ENCODE assay signal across 26 cellular contexts in the genomic region with DNA sequence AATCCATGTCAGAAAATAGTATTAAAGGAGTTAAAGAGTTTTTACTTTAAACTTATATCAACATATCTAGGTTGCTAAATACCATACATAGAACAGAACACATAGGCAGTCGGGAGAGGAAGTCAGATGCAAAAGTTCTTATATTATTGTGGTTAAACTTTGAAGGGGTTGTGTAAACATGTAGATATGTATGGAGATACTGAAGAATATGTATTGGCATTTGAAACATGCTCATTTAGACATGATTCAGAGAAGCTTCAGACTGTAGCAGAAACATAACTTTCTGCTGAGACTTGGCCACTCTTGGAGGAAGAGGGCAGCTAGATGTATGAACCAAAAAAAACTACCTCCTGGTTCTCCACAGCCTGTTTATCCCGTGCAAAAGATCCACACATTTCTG.
DNase-seq lines count a peak whose midpoint lies in the region; ATAC-seq and TF ChIP-seq lines count a peak whose summit lies in the region.
"Had no signal": no experiment of that assay in that cellular context is flagged by ENCODE, and none has a peak within 500 bp of the region (broad histone marks: within the 10 kb centered on the region; RNA-seq: fewer than 3 reads in every experiment).

No MANE protein-coding gene starts in this region.

- no peaks in the 10 kb centered on the region for H3K36me3 Mint-ChIP-seq in osteocyte (ENCODE audit: unreplicated experiment)
- no peaks in the 10 kb centered on the region for H3K36me3 Mint-ChIP-seq in activated T-helper 17 cell treated with anti-CD3 and anti-CD28 coated beads, Interleukin-2, amount 50 U/mL, for 72 hours (ENCODE audit: low read depth)
- H3K36me3 Mint-ChIP-seq: activated naive CD8-positive, alpha-beta T cell; CD4-positive, alpha-beta memory T cell; neural progenitor cell; stimulated activated memory B cell treated with anti-CD40 and anti-IgM and Interleukin-4, amounts not matched to agents 10 μg/mL and 1 μg/mL and 100 μg/mL, for 72 hours had no signal

- peak overlapping the region; percentile 16 for H3K4me3 Mint-ChIP-seq in osteocyte (ENCODE audit: unreplicated experiment)
- no peak overlapping the region for H3K4me3 Mint-ChIP-seq in activated T-helper 17 cell treated with anti-CD3 and anti-CD28 coated beads, Interleukin-2, amount 50 U/mL, for 72 hours
- H3K4me3 Mint-ChIP-seq: activated naive CD8-positive, alpha-beta T cell; CD4-positive, alpha-beta memory T cell; neural progenitor cell; stimulated activated memory B cell treated with anti-CD40 and anti-IgM and Interleukin-4, amounts not matched to agents 10 μg/mL and 1 μg/mL and 100 μg/mL, for 72 hours had no signal

- no peak overlapping the region for H3K4me3 ChIP-seq in ascending aorta
- H3K4me3 ChIP-seq: lower lobe of right lung, neural progenitor cell, psoas muscle, skin epidermis, suprapubic skin, uterus had no signal

- H3K27me3 Mint-ChIP-seq in osteocyte (ENCODE audit: unreplicated experiment): no peaks in the 10 kb centered on the region
- no peaks in the 10 kb centered on the region for H3K27me3 Mint-ChIP-seq in activated T-helper 17 cell treated with anti-CD3 and anti-CD28 coated beads, Interleukin-2, amount 50 U/mL, for 72 hours
- H3K27me3 Mint-ChIP-seq: activated naive CD8-positive, alpha-beta T cell; CD4-positive, alpha-beta memory T cell; stimulated activated memory B cell treated with anti-CD40 and anti-IgM and Interleukin-4, amounts not matched to agents 10 μg/mL and 1 μg/mL and 100 μg/mL, for 72 hours had no signal

- ATAC-seq in left cardiac atrium: no peak
- no peak for ATAC-seq in activated T-helper 17 cell treated with anti-CD3 and anti-CD28 coated beads, Interleukin-2, amount 50 U/mL, for 72 hours (replicated peaks)
- ATAC-seq: psoas muscle; stimulated activated memory B cell treated with anti-CD40 and anti-IgM and Interleukin-4, amounts not matched to agents 10 μg/mL and 1 μg/mL and 100 μg/mL, for 72 hours had no signal

- H3K4me1 ChIP-seq in ascending aorta: peaks cover 0 to 4% of the 10 kb centered on the region in 2 donors
- H3K4me1 ChIP-seq: lower lobe of right lung, neural progenitor cell, psoas muscle, suprapubic skin, uterus had no signal

- intact Hi-C loops in left cardiac atrium (cut with DNase I) (no loop called here), ascending aorta (cut with DNase I) (no loop called here)

- peaks cover 36% of the 10 kb centered on the region for H3K4me1 Mint-ChIP-seq in osteocyte (ENCODE audit: unreplicated experiment)
- H3K4me1 Mint-ChIP-seq in activated T-helper 17 cell treated with anti-CD3 and anti-CD28 coated beads, Interleukin-2, amount 50 U/mL, for 72 hours: no peaks in the 10 kb centered on the region
- H3K4me1 Mint-ChIP-seq: CD4-positive, alpha-beta memory T cell; neural progenitor cell; stimulated activated memory B cell treated with anti-CD40 and anti-IgM and Interleukin-4, amounts not matched to agents 10 μg/mL and 1 μg/mL and 100 μg/mL, for 72 hours had no signal

- no peaks in the 10 kb centered on the region for H3K27me3 ChIP-seq in ascending aorta
- H3K27me3 ChIP-seq: neural progenitor cell, suprapubic skin, uterus had no signal

- H3K9me3 Mint-ChIP-seq in osteocyte (ENCODE audit: unreplicated experiment): peaks cover 8% of the 10 kb centered on the region
- peaks cover 3% of the 10 kb centered on the region for H3K9me3 Mint-ChIP-seq in activated T-helper 17 cell treated with anti-CD3 and anti-CD28 coated beads, Interleukin-2, amount 50 U/mL, for 72 hours
- H3K9me3 Mint-ChIP-seq: neural progenitor cell; stimulated activated memory B cell treated with anti-CD40 and anti-IgM and Interleukin-4, amounts not matched to agents 10 μg/mL and 1 μg/mL and 100 μg/mL, for 72 hours had no signal

- H3K27ac Mint-ChIP-seq in osteocyte (ENCODE audit: unreplicated experiment): peak overlapping the region; percentile 94
- H3K27ac Mint-ChIP-seq in activated T-helper 17 cell treated with anti-CD3 and anti-CD28 coated beads, Interleukin-2, amount 50 U/mL, for 72 hours: no peak overlapping the region
- H3K27ac Mint-ChIP-seq: activated naive CD8-positive, alpha-beta T cell; activated T-helper 2 cell treated with anti-CD3 and anti-CD28 coated beads, Interferon-gamma antibody, Interleukin-2, Interleukin-4, amounts not matched to agents 10 μg/mL and 5 μg/mL and 100 μg/mL, durations not matched to agents 14 hours and 24 hours and 36 hours; CD4-positive, alpha-beta memory T cell; neural progenitor cell; stimulated activated memory B cell treated with anti-CD40 and anti-IgM and Interleukin-4, amounts not matched to agents 10 μg/mL and 1 μg/mL and 100 μg/mL, for 72 hours had no signal

- H3K27ac ChIP-seq in ascending aorta: no peak overlapping the region
- H3K27ac ChIP-seq: lower lobe of right lung, neural progenitor cell, psoas muscle, RWPE1, skin epidermis, suprapubic skin, uterus had no signal

- DNase-seq in EL: peak; percentile 65
- DNase-seq in OCI-M1 (lab: John Stamatoyannopoulos, UW): peak; percentile 8
- DNase-seq in fibroblast of gingiva (ENCODE audit: low read depth): peak; percentile 19
- no peak for DNase-seq in osteocyte (ENCODE audit: extremely low spot score, unreplicated experiment)
- no peak for DNase-seq in NCI-H128 (lab: John Stamatoyannopoulos, UW; ENCODE audit: unreplicated experiment)
- no peak for DNase-seq in left cardiac atrium
- DNase-seq in ascending aorta (ENCODE audit: low spot score in 2 of 2): no peak
- DNase-seq: activated CD4-positive, alpha-beta T cell treated with anti-CD3 and anti-CD28 coated beads, Interleukin-2, amount 50 U/mL, for 4 hours; activated CD8-positive, alpha-beta memory T cell treated with anti-CD3 and anti-CD28 coated beads, Interleukin-2, amount 50 U/mL, for 4 hours; CD4-positive, alpha-beta memory T cell; dermis blood vessel endothelial cell; DMS153; lower lobe of right lung; NCI-H1105; NCI-H524; psoas muscle; stimulated activated CD4-positive, alpha-beta T cell treated with anti-CD3 and anti-CD28 coated beads, Interleukin-1b, Interleukin-23, amount 100 ng/mL, for 48 hours; uterus had no signal

- H3K36me3 ChIP-seq in ascending aorta: no peaks in the 10 kb centered on the region
- H3K36me3 ChIP-seq: lower lobe of right lung, neural progenitor cell, suprapubic skin, uterus had no signal

- TF ChIP-seq CTCF in osteocyte (IDR thresholded peaks at IDR 0.05): no peak
- no peak for TF ChIP-seq CTCF in ascending aorta (IDR thresholded peaks at IDR 0.05)

- no peaks in the 10 kb centered on the region for H3K9me3 ChIP-seq in ascending aorta
- H3K9me3 ChIP-seq: lower lobe of right lung, psoas muscle, suprapubic skin, uterus had no signal

Comparison
In these comparisons a context has a peak if more than half of its experiments do, and no peak if none do; other contexts are left out.
1. DNase-seq: peak in EL (single experiment), OCI-M1 (single experiment) and fibroblast of gingiva (single experiment); none in osteocyte (single experiment), NCI-H128 (single experiment), left cardiac atrium (single experiment) and ascending aorta (0 of 2).